12 cellular contexts compared by ENCODE assay signal in genomic region chr6:142569676-142570075, GRCh38.
DNase-seq lines count a peak whose midpoint lies in the region; ATAC-seq, FAIRE-seq and TF ChIP-seq lines count a peak whose summit lies in the region.
"Had no signal": no experiment of that assay in that cellular context is flagged by ENCODE, and none has a peak within 500 bp of the region (broad histone marks: within the 10 kb centered on the region; RNA-seq: fewer than 3 reads in every experiment).

No MANE protein-coding gene starts in this region.

- no peak for TF ChIP-seq RAD21 in GM12878 (IDR thresholded peaks at IDR 0.05; ENCODE audit: insufficient read depth, low read depth, low read length)

- H3K9me3 ChIP-seq in CD4-positive, CD25-positive, alpha-beta regulatory T cell (ENCODE audit: control insufficient read depth in 2 of 2, low read length in 2 of 2) = peaks cover 3 to 6% of the 10 kb centered on the region in 2 experiments
- H3K9me3 ChIP-seq in HUES48 (ENCODE audit: control insufficient read depth, insufficient read depth, low read length) = peaks cover 18% of the 10 kb centered on the region
- no peaks in the 10 kb centered on the region; the same call in 1 of the 3 replicates for H3K9me3 ChIP-seq in GM12878 (replicated peaks; ENCODE audit: control insufficient read depth, insufficient read depth, low read length)

- WGBS in GM12878 (ENCODE audit: insufficient coverage, insufficient replicate concordance, low lambda C conversion rate, missing lambda C conversion rate) = 42% methylated on average over 1 of the region's 1 CpG

- RAD21 ChIA-PET in GM12878 (lab: Charles Lee; ENCODE audit: unreplicated experiment) = interaction anchor here (1.0 kb wide), 1 partner anchor 283 kb away, joined by 3 read pairs; no protein-coding TSS in a partner anchor

- no peak overlapping the region for H3K27ac ChIP-seq in CD4-positive, CD25-positive, alpha-beta regulatory T cell (ENCODE audit: insufficient read depth, low read length, poor library complexity, severe bottlenecking)
- peak overlapping the region; percentile 76 for H3K27ac ChIP-seq in HUES48 (ENCODE audit: low read depth, low read length)
- no peak overlapping the region for H3K27ac ChIP-seq in GM12878 (ENCODE audit: control insufficient read depth, insufficient read depth)

- H3K9me3 Mint-ChIP-seq in CD4-positive, CD25-positive, alpha-beta regulatory T cell = peaks cover 0 to 6% (median 0%) of the 10 kb centered on the region in 7 donors
- H3K9me3 Mint-ChIP-seq in mesothelial cell of epicardium = peaks cover 20% of the 10 kb centered on the region

- in situ Hi-C loops in GM12878 (cut with MboI) = loop anchor here (10.0 kb wide), 1 partner anchor 845 kb away; no protein-coding TSS in a partner anchor

- no TSS peak for BruUV-seq in GM12878 (replicated peaks; lab: Mats Ljungman, UMichigan)

- H3K4me2 ChIP-seq in GM12878 (ENCODE audit: control insufficient read depth, insufficient read depth) = no peak overlapping the region

- H3K4me3 Mint-ChIP-seq in CD4-positive, CD25-positive, alpha-beta regulatory T cell = peak overlapping the region in 2 of 4 donors; percentile 2 to 46
- no peak overlapping the region for H3K4me3 Mint-ChIP-seq in mesothelial cell of epicardium

- H3K79me2 ChIP-seq in GM12878 (ENCODE audit: control insufficient read depth, insufficient read depth, low read length) = no peaks in the 10 kb centered on the region

- peaks cover 7% of the 10 kb centered on the region for H3K4me1 ChIP-seq in CD4-positive, CD25-positive, alpha-beta regulatory T cell (ENCODE audit: control insufficient read depth, insufficient read depth, low read length, poor library complexity, severe bottlenecking)
- H3K4me1 ChIP-seq in HUES48 (ENCODE audit: control insufficient read depth, insufficient read depth, low read length) (peaks cover 37% of the 10 kb centered on the region), GM12878 (ENCODE audit: control insufficient read depth, insufficient read depth, low read length) (no peaks in the 10 kb centered on the region)

- H3K36me3 Mint-ChIP-seq in CD4-positive, CD25-positive, alpha-beta regulatory T cell = no peaks in the 10 kb centered on the region
- peaks cover 9% of the 10 kb centered on the region for H3K36me3 Mint-ChIP-seq in mesothelial cell of epicardium

- peak; percentile 44 to 58 for ATAC-seq in CD4-positive, CD25-positive, alpha-beta regulatory T cell (ENCODE audit: low read depth in 2 of 2)
- ATAC-seq in GM12878 (peak; percentile 22; the same call in 2 of the 3 replicates), GM21360 (IDR thresholded peaks at IDR 0.05; ENCODE audit: unreplicated experiment) (no peak), GM21390 (IDR thresholded peaks at IDR 0.05; ENCODE audit: unreplicated experiment) (no peak)
- ATAC-seq: left ventricle myocardium superior had no signal

- no peaks in the 10 kb centered on the region for H3K27me3 Mint-ChIP-seq in CD4-positive, CD25-positive, alpha-beta regulatory T cell
- H3K27me3 Mint-ChIP-seq in mesothelial cell of epicardium (ENCODE audit: low read depth) = no peaks in the 10 kb centered on the region

- no peaks in the 10 kb centered on the region for H3K36me3 ChIP-seq in CD4-positive, CD25-positive, alpha-beta regulatory T cell (ENCODE audit: control insufficient read depth, insufficient read depth, low read length)
- no peaks in the 10 kb centered on the region for H3K36me3 ChIP-seq in HUES48 (ENCODE audit: control insufficient read depth, insufficient read depth, low read length)
- no peaks in the 10 kb centered on the region for H3K36me3 ChIP-seq in GM12878 (ENCODE audit: control insufficient read depth in 2 of 2, insufficient read depth in 2 of 2, low read length in 1 of 2)

- H3K9ac ChIP-seq in HUES48 (ENCODE audit: low read depth, low read length) = no peak overlapping the region
- no peak overlapping the region for H3K9ac ChIP-seq in GM12878 (ENCODE audit: control insufficient read depth, insufficient read depth, low read length)

- peak in 1 of 3 donors; percentile 35 for DNase-seq in CD4-positive, CD25-positive, alpha-beta regulatory T cell
- DNase-seq in GM12878 (ENCODE audit: low read depth, low spot score) (no peak), mesothelial cell of epicardium (ENCODE audit: low spot score in 2 of 2, unreplicated experiment in 2 of 2) (no peak), cerebellum (ENCODE audit: low spot score) (no peak), NCI-H2107 (lab: John Stamatoyannopoulos, UW) (no peak)
- DNase-seq: activated effector memory CD4-positive, alpha-beta T cell treated with anti-CD3 and anti-CD28 coated beads, Interleukin-2, amount 50 U/mL, for 16 hours; COR-L47; left ventricle myocardium superior; NCI-H345 had no signal

- TF ChIP-seq POLR2A in GM12878 (IDR thresholded peaks at IDR 0.05; ENCODE audit: low read depth, low read length) = no peak

- H3K4me1 Mint-ChIP-seq in CD4-positive, CD25-positive, alpha-beta regulatory T cell = peaks cover 4 to 38% (median 11%) of the 10 kb centered on the region in 4 donors
- peaks cover 44% of the 10 kb centered on the region for H3K4me1 Mint-ChIP-seq in mesothelial cell of epicardium

- H2AFZ ChIP-seq in GM12878 (ENCODE audit: control insufficient read depth, low read depth, low read length) = no peak overlapping the region

- intact Hi-C loops in GM12878 (cut with micrococcal nuclease; ENCODE audit: unreplicated experiment) = loop anchor here (5.0 to 10.0 kb wide), 3 partner anchors 345 to 858 kb away; no protein-coding TSS in a partner anchor

- no peaks in the 10 kb centered on the region for H3K27me3 ChIP-seq in CD4-positive, CD25-positive, alpha-beta regulatory T cell (ENCODE audit: control insufficient read depth, insufficient read depth, low read length)
- H3K27me3 ChIP-seq in HUES48 (ENCODE audit: control insufficient read depth, insufficient read depth, low read length) (no peaks in the 10 kb centered on the region), GM12878 (replicated peaks in 1 of 2; ENCODE audit: control insufficient read depth in 2 of 2, insufficient read depth in 2 of 2, low read length in 1 of 2) (no peaks in the 10 kb centered on the region)

- peak overlapping the region; percentile 0 to 23 (median 15) for H3K27ac Mint-ChIP-seq in CD4-positive, CD25-positive, alpha-beta regulatory T cell
- H3K27ac Mint-ChIP-seq in mesothelial cell of epicardium = peak overlapping the region; percentile 92

- no peak for FAIRE-seq in GM12878 (lab: Jason Lieb, UNC)

- H4K20me1 ChIP-seq in GM12878 (ENCODE audit: control insufficient read depth, insufficient read depth) = no peaks in the 10 kb centered on the region

- SMC1A ChIA-PET in GM12878 (lab: Charles Lee; ENCODE audit: uncharacterized antibody, unreplicated experiment) = interaction anchor here (0.9 to 1.2 kb wide), 3 partner anchors 11 to 122 kb away, joined by 3 to 4 read pairs (median 3); no protein-coding TSS in a partner anchor

- TF ChIP-seq CTCF in GM12878 (IDR thresholded peaks at IDR 0.05 in 2 of 3, conservative IDR thresholded peaks at IDR 0.05 in 1 of 3; ENCODE audit: control insufficient read depth in 2 of 3, extremely low read depth in 1 of 3, insufficient read depth in 1 of 3, low read depth in 3 of 3, low read length in 3 of 3) (no peak), mesothelial cell of epicardium (IDR thresholded peaks at IDR 0.05; ENCODE audit: unreplicated experiment) (no peak)

- CTCF ChIA-PET in GM12878 (lab: Yijun Ruan, JAX) = interaction anchor here (0.7 to 1.4 kb wide), 7 partner anchors 61 to 414 kb away, joined by 3 read pairs; no protein-coding TSS in a partner anchor

- TF ChIP-seq EP300 in GM12878 (IDR thresholded peaks at IDR 0.05; ENCODE audit: borderline replicate concordance in 1 of 2, control insufficient read depth in 1 of 2, low read depth in 2 of 2, low read length in 2 of 2) = no peak

- H3K4me3 ChIP-seq in CD4-positive, CD25-positive, alpha-beta regulatory T cell (ENCODE audit: low read depth, low read length) = no peak overlapping the region
- H3K4me3 ChIP-seq in HUES48 (ENCODE audit: low read depth, low read length) = no peak overlapping the region
- no peak overlapping the region for H3K4me3 ChIP-seq in GM12878

- POLR2A ChIA-PET in GM12878 (lab: Charles Lee) = no interaction called here

TF ChIP-seq in GM12878, 131 proteins besides CTCF, POLR2A, EP300 and RAD21 (continues in another document):
- no peak for TF ChIP-seq SMAD1 (IDR thresholded peaks at IDR 0.05; ENCODE audit: low read depth, partially characterized antibody)
- TF ChIP-seq KLF5 (IDR thresholded peaks at IDR 0.05; ENCODE audit: partially characterized antibody) = no peak
- TF ChIP-seq, protein P1, sequence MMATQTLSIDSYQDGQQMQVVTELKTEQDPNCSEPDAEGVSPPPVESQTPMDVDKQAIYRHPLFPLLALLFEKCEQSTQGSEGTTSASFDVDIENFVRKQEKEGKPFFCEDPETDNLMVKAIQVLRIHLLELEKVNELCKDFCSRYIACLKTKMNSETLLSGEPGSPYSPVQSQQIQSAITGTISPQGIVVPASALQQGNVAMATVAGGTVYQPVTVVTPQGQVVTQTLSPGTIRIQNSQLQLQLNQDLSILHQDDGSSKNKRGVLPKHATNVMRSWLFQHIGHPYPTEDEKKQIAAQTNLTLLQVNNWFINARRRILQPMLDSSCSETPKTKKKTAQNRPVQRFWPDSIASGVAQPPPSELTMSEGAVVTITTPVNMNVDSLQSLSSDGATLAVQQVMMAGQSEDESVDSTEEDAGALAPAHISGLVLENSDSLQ (IDR thresholded peaks at IDR 0.05) = no peak
- TF ChIP-seq EED (IDR thresholded peaks at IDR 0.05; ENCODE audit: low read depth) = peak; percentile 66; the same call in 1 of the 2 replicates

Comparison
In these comparisons a context has a peak if more than half of its experiments do, and no peak if none do; other contexts are left out.
1. ATAC-seq: peak in CD4-positive, CD25-positive, alpha-beta regulatory T cell (2 of 2) and GM12878 (single experiment); none in GM21360 (single experiment) and GM21390 (single experiment).